Comparison of ENCODE assay signal across 8 cellular contexts in the genomic region with DNA sequence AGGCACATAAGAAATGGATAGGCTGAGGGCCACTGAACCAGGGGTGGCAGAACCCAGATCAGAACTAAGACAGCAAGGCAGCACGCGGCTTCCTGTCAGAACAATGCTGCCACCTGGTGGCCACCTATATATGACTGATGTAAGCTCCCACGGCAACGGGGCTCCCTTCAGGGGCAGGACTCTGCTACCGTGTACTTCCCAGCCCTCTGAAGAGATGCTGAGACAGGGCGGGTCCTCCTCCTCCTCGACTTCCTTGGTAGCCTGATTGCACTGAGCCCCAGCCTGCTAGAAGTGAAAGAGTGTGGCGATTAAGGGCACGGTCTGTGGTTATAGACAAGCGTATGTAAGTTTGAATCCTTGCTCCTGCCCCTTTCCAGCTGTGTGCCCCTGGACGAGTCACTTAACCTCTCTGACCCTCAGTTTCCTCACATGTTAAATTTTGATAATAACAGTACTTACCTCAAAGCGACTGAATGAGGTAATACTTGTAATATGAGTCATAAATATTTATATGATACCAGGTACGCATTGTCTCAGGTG. TPM values are rescaled to one million over a fixed set of nuclear protein-coding genes. Genes with fewer than 3 reads are reported as not detected.
DNase-seq lines count a peak whose midpoint lies in the region; ATAC-seq and TF ChIP-seq lines count a peak whose summit lies in the region.

No MANE protein-coding gene starts in this region.

- no peak overlapping the region for H3K23ac ChIP-seq in mesenchymal stem cell (ENCODE audit: low read length in 2 of 2)

- no peak overlapping the region for H2AFZ ChIP-seq in mesenchymal stem cell (ENCODE audit: low read depth, low read length)

- peaks cover 0 to 2% of the 10 kb centered on the region in 2 donors for H3K27me3 Mint-ChIP-seq in CD8-positive, alpha-beta memory T cell

- no peak overlapping the region for H2AK5ac ChIP-seq in mesenchymal stem cell (ENCODE audit: low read length, severe bottlenecking)

- H3K9ac ChIP-seq in mesenchymal stem cell (ENCODE audit: low read length), result peak overlapping the region; percentile 50

- no peaks in the 10 kb centered on the region for H3K9me3 Mint-ChIP-seq in CD8-positive, alpha-beta memory T cell

- no peak overlapping the region for H2BK15ac ChIP-seq in mesenchymal stem cell (ENCODE audit: low read depth, poor library complexity, severe bottlenecking)

- 29% methylated on average over 9 of the region's 13 CpGs for WGBS in mesenchymal stem cell

- POLR2A ChIA-PET in CD8-positive, alpha-beta memory T cell (lab: Charles Lee), result interaction anchor here (0.8 to 1.2 kb wide), 3 partner anchors 13 to 26 kb away, joined by 3 to 6 read pairs (median 3); partner anchors contain the start of genes CD74 and RPS14

- no peaks in the 10 kb centered on the region for H3K79me1 ChIP-seq in mesenchymal stem cell (replicated peaks; ENCODE audit: low read length, poor library complexity, severe bottlenecking)

- ATAC-seq in GM19463 (IDR thresholded peaks at IDR 0.05; ENCODE audit: unreplicated experiment) (peak; percentile 92), HG03571 (IDR thresholded peaks at IDR 0.05; ENCODE audit: unreplicated experiment) (peak; percentile 95)

- no peak overlapping the region for H4K8ac ChIP-seq in mesenchymal stem cell (ENCODE audit: low read length)

- no peak overlapping the region for H3K4me2 ChIP-seq in mesenchymal stem cell (ENCODE audit: low read length, poor library complexity, severe bottlenecking)

- H2BK12ac ChIP-seq in mesenchymal stem cell (ENCODE audit: low read length in 2 of 2), result no peak overlapping the region

- DNase-seq in CD8-positive, alpha-beta memory T cell, result peak; percentile 80 to 91 (median 85)
- DNase-seq in NCI-H774 (lab: John Stamatoyannopoulos, UW), result peak; percentile 68
- peak; percentile 87 to 91 for DNase-seq in activated CD4-positive, alpha-beta T cell treated with anti-CD3 and anti-CD28 coated beads, Interleukin-2, amount 50 U/mL, for 24 hours (ENCODE audit: low read depth in 1 of 2, low spot score in 1 of 2)
- DNase-seq in dorsolateral prefrontal cortex, result peak; percentile 86 to 98 (median 90)
- DNase-seq in mesenchymal stem cell, result peak; percentile 85
- DNase-seq in stimulated activated CD8-positive, alpha-beta memory T cell treated with anti-CD3 and anti-CD28 coated beads, Interleukin-15, amount 100 ng/mL, for 24 hours (ENCODE audit: low read depth), result peak; percentile 82

- intact Hi-C loops in dorsolateral prefrontal cortex (cut with DNase I), result loop anchor here (2.0 to 5.0 kb wide), 4 partner anchors 37 to 164 kb away; partner anchors contain the start of gene TCOF1 (in 1 of the 2)

- H3K4ac ChIP-seq in mesenchymal stem cell (ENCODE audit: low read depth in 1 of 2, low read length in 2 of 2), result no peak overlapping the region

- H3K9me3 ChIP-seq in CD8-positive, alpha-beta memory T cell (ENCODE audit: low read length), result no peaks in the 10 kb centered on the region
- no peaks in the 10 kb centered on the region for H3K9me3 ChIP-seq in mesenchymal stem cell (ENCODE audit: control insufficient read depth, low read length)

- TF ChIP-seq CTCF in dorsolateral prefrontal cortex (IDR thresholded peaks at IDR 0.05 in 54 of 56, conservative IDR thresholded peaks at IDR 0.05 in 2 of 56; ENCODE audit: low read depth in 1 of 56, partially characterized antibody in 56 of 56), result peak; percentile 84 to 99 (median 95)

- no peak overlapping the region for H4K91ac ChIP-seq in mesenchymal stem cell (ENCODE audit: low read length)

- H3K4me1 ChIP-seq in CD8-positive, alpha-beta memory T cell (ENCODE audit: insufficient read depth, low read length), result peaks cover 3% of the 10 kb centered on the region
- peaks cover 2% of the 10 kb centered on the region for H3K4me1 ChIP-seq in mesenchymal stem cell (ENCODE audit: control insufficient read depth, insufficient read depth, low read depth, low read length)

- CTCF ChIA-PET in CD8-positive, alpha-beta memory T cell (lab: Charles Lee), result interaction anchor here (0.5 to 2.5 kb wide), 18 partner anchors 8 to 277 kb away, joined by 3 to 12 read pairs (median 4); partner anchors contain the start of genes CD74 and RPS14

- no peaks in the 10 kb centered on the region for H3K27me3 ChIP-seq in CD8-positive, alpha-beta memory T cell (ENCODE audit: insufficient read depth, low read length, poor library complexity, severe bottlenecking)
- H3K27me3 ChIP-seq in dorsolateral prefrontal cortex (no peaks in the 10 kb centered on the region), mesenchymal stem cell (ENCODE audit: control insufficient read depth in 1 of 2, insufficient read depth in 1 of 2, low read length in 2 of 2) (no peaks in the 10 kb centered on the region)

- no peak overlapping the region for H2BK120ac ChIP-seq in mesenchymal stem cell (ENCODE audit: low read depth, low read length)

- H3K4me3 ChIP-seq in CD8-positive, alpha-beta memory T cell (ENCODE audit: low read length), result no peak overlapping the region
- H3K4me3 ChIP-seq in dorsolateral prefrontal cortex, result peak overlapping the region in 10 of 59 donors; percentile 7 to 40 (median 21)
- no peak overlapping the region for H3K4me3 ChIP-seq in mesenchymal stem cell (ENCODE audit: insufficient read depth in 1 of 2, low read depth in 1 of 2, low read length in 2 of 2)

- H3K14ac ChIP-seq in mesenchymal stem cell (ENCODE audit: low read length in 2 of 2), result no peak overlapping the region

- peaks cover 7 to 10% (median 8%) of the 10 kb centered on the region in 3 donors for H3K4me1 Mint-ChIP-seq in CD8-positive, alpha-beta memory T cell

- no peaks in the 10 kb centered on the region for H3K36me3 ChIP-seq in CD8-positive, alpha-beta memory T cell (ENCODE audit: insufficient read depth, low read length)
- peaks cover 0 to 8% of the 10 kb centered on the region in 2 experiments for H3K36me3 ChIP-seq in mesenchymal stem cell (ENCODE audit: control insufficient read depth in 1 of 2, insufficient read depth in 2 of 2, low read depth in 1 of 2, low read length in 2 of 2)

- peaks cover 0 to 4% (median 0%) of the 10 kb centered on the region in 3 donors for H3K36me3 Mint-ChIP-seq in CD8-positive, alpha-beta memory T cell

- no peak overlapping the region for H2BK5ac ChIP-seq in mesenchymal stem cell (ENCODE audit: low read depth, low read length, poor library complexity, severe bottlenecking)

- peak overlapping the region in 6 of 7 donors; percentile 39 to 76 (median 62) for H3K4me3 Mint-ChIP-seq in CD8-positive, alpha-beta memory T cell

- H3K18ac ChIP-seq in mesenchymal stem cell (ENCODE audit: low read depth in 1 of 2, low read length in 2 of 2), result no peak overlapping the region

- peak overlapping the region; percentile 8 to 94 (median 76) for H3K27ac Mint-ChIP-seq in CD8-positive, alpha-beta memory T cell

- no peak overlapping the region for H3K27ac ChIP-seq in CD8-positive, alpha-beta memory T cell (ENCODE audit: low read depth, low read length)
- H3K27ac ChIP-seq in dorsolateral prefrontal cortex (peak overlapping the region in 27 of 59 donors; percentile 5 to 70 (median 46)), mesenchymal stem cell (ENCODE audit: low read length, poor library complexity, severe bottlenecking) (no peak overlapping the region)

RNA-seq across cellular contexts. Expression of gene RPS14, which starts 13.3 kb away (rescaled TPM):
- 1,000 to 10,000 TPM; 2,924 to 3,007 TPM for total RNA-seq in CD8-positive, alpha-beta memory T cell
- 6,416 TPM for polyA plus RNA-seq in CD8-positive, alpha-beta memory T cell
- 100 to 1,000 TPM; 441 to 866 (median 635) TPM for total RNA-seq in dorsolateral prefrontal cortex
- polyA plus RNA-seq in mesenchymal stem cell (2013, experiment 1 of 2), result 3,588 TPM
- 3,623 TPM for polyA plus RNA-seq in mesenchymal stem cell (2013, experiment 2 of 2)

RNA-seq across cellular contexts. Expression of gene CD74, which starts 23.5 kb away (rescaled TPM):
- 100 to 1,000 TPM; 319 to 324 TPM for total RNA-seq in CD8-positive, alpha-beta memory T cell
- 1,273 TPM for polyA plus RNA-seq in CD8-positive, alpha-beta memory T cell
- total RNA-seq in dorsolateral prefrontal cortex, result 100 to 1,000 TPM in 114 of 120 experiments, 10 to 100 TPM in 6; 51.8 to 687 (median 224) TPM
- polyA plus RNA-seq in mesenchymal stem cell (2013, experiment 1 of 2), result 0.43 TPM
- polyA plus RNA-seq in mesenchymal stem cell (2013, experiment 2 of 2), result 0.36 TPM
